8 cellular contexts compared by ENCODE assay signal in genomic region chr9:89496645-89497044, GRCh38. TPM values are rescaled to one million over a fixed set of nuclear protein-coding genes. Genes with fewer than 3 reads are reported as not detected.
DNase-seq lines count a peak whose midpoint lies in the region; ATAC-seq, FAIRE-seq and TF ChIP-seq lines count a peak whose summit lies in the region.

No MANE protein-coding gene starts in this region.

- TF ChIP-seq CTCF in activated B cell treated with CpG ODN at 0.5 μM for 24 hours (IDR thresholded peaks at IDR 0.05) (no peak), right atrium auricular region (IDR thresholded peaks at IDR 0.05) (no peak)

- FAIRE-seq in GM19239 (lab: Jason Lieb, UNC), result peak; percentile 78

- CTCF ChIA-PET in activated B cell treated with CpG ODN at 0.5 μM for 24 hours (lab: Charles Lee), result interaction anchor here (0.9 to 1.4 kb wide), 3 partner anchors 10 to 86 kb away, joined by 3 to 4 read pairs (median 3); no protein-coding TSS in a partner anchor

- H3K4me1 ChIP-seq in right atrium auricular region, result peaks cover 0 to 16% of the 10 kb centered on the region in 2 donors

- DNase-seq in GM19239 (ENCODE audit: insufficient read length, low spot score) (no peak), activated B cell treated with CpG ODN at 0.5 μM for 24 hours (no peak), right atrium auricular region (ENCODE audit: low spot score) (no peak), activated gamma-delta T cell treated with Interleukin-2 at 50 U/mL for 16 hours (no peak)
- DNase-seq in stimulated activated CD4-positive, alpha-beta T cell treated with anti-CD3 and anti-CD28 coated beads, Interleukin-4, amount 100 ng/mL, for 24 hours, result peak; percentile 50

- H3K27ac ChIP-seq in right atrium auricular region, result peak overlapping the region; percentile 58 to 75

- no peaks in the 10 kb centered on the region for H3K27me3 ChIP-seq in right atrium auricular region

- peak overlapping the region; percentile 85 for H3K4me3 Mint-ChIP-seq in activated B cell treated with CpG ODN at 0.5 μM for 24 hours

- H3K27me3 Mint-ChIP-seq in activated B cell treated with CpG ODN at 0.5 μM for 24 hours, result no peaks in the 10 kb centered on the region

- no peaks in the 10 kb centered on the region for H3K9me3 ChIP-seq in right atrium auricular region

- H3K36me3 Mint-ChIP-seq in activated B cell treated with CpG ODN at 0.5 μM for 24 hours (ENCODE audit: low read depth), result peaks cover 6% of the 10 kb centered on the region

- no peaks in the 10 kb centered on the region for H3K36me3 ChIP-seq in right atrium auricular region

- peak overlapping the region; percentile 78 for H3K27ac Mint-ChIP-seq in activated B cell treated with CpG ODN at 0.5 μM for 24 hours

- intact Hi-C loops in activated B cell treated with CpG ODN at 0.5 μM for 24 hours (cut with micrococcal nuclease), result loop anchor here (2.0 to 5.0 kb wide), 2 partner anchors 69 to 96 kb away; no protein-coding TSS in a partner anchor

- H3K4me1 Mint-ChIP-seq in activated B cell treated with CpG ODN at 0.5 μM for 24 hours, result peaks cover 82% of the 10 kb centered on the region

- peak; percentile 13 for ATAC-seq in activated B cell treated with CpG ODN at 0.5 μM for 24 hours (ENCODE audit: low read depth)
- no peak for ATAC-seq in HG03175 (IDR thresholded peaks at IDR 0.05; ENCODE audit: unreplicated experiment)
- no peak for ATAC-seq in HG02938 (IDR thresholded peaks at IDR 0.05; ENCODE audit: unreplicated experiment)
- no peak for ATAC-seq in GM18868 (IDR thresholded peaks at IDR 0.05; ENCODE audit: unreplicated experiment)

- H3K9me3 Mint-ChIP-seq in activated B cell treated with CpG ODN at 0.5 μM for 24 hours, result no peaks in the 10 kb centered on the region

- POLR2A ChIA-PET in activated B cell treated with CpG ODN at 0.5 μM for 24 hours (lab: Charles Lee), result interaction anchor here (1.2 to 2.4 kb wide), 3 partner anchors 12 to 32 kb away, joined by 4 to 15 read pairs (median 4); no protein-coding TSS in a partner anchor

- peak overlapping the region; percentile 80 to 81 for H3K4me3 ChIP-seq in right atrium auricular region

RNA-seq across cellular contexts. Expression of gene SEMA4D, which starts 1.3 kb away (rescaled TPM):
- total RNA-seq in activated B cell treated with CpG ODN at 0.5 μM for 24 hours (68.0 and 79.7 TPM in 2 replicates), right atrium auricular region (10 to 100 TPM; 14.6 to 22.1 TPM)
